In the genomic region with DNA sequence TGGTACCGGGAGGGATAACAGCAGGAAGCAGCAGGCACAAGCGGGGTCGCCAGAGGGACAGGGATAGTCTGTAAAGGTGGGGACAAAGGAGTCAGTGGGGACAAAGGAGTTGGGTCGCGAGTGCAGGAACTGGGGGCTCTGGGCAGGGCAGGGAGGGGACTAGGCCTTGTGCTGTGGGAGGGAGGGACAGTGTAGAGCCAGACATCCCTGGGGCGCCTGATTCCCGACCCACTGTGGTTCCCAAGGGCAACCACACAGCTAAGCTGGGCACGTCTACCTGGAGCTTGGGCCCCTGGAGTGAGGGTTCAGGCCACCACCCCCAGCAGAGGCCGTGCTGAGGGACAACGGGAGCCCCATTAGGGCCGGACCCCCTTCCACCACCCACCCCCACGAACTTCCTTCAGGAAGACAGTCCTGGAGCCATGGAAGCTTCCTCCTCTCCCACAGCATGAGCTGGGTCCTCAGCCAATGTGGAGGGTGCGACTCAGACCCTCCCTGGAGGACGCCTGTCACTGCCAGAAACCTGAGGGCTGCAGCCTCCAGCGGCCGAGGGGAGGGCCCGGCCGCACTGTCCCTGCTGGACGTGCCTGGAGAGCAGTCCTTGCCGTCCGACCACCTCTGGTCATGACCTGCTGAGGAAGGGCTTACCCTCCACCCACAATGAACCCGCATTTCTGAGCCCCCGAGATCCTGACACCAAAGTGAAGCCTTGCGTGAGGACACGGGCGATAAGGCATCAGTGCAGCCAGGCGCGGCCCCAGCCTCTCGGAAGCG, we compare ENCODE assay signal across 19 cellular contexts.
"Had no signal": no experiment of that assay in that cellular context is flagged by ENCODE, and none has a peak within 500 bp of the region (broad histone marks: within the 10 kb centered on the region; RNA-seq: fewer than 3 reads in every experiment).

No MANE protein-coding gene starts in this region.

- H3K27ac ChIP-seq: brain microvascular endothelial cell, gastrocnemius medialis, heart left ventricle, skin epidermis, tibial artery, uterus, WERI-Rb-1 had no signal

- H3K27ac Mint-ChIP-seq: activated naive CD8-positive, alpha-beta T cell treated with anti-CD3 and anti-CD28 coated beads, Interleukin-2, amount 10 ng/mL, durations not matched to agents 7 days and 5 days; naive B cell had no signal

- H3K27me3 Mint-ChIP-seq: activated naive CD8-positive, alpha-beta T cell treated with anti-CD3 and anti-CD28 coated beads, Interleukin-2, amount 10 ng/mL, durations not matched to agents 7 days and 5 days had no signal

- H3K4me3 Mint-ChIP-seq: activated naive CD8-positive, alpha-beta T cell treated with anti-CD3 and anti-CD28 coated beads, Interleukin-2, amount 10 ng/mL, durations not matched to agents 7 days and 5 days; naive B cell had no signal

- H3K4me1 ChIP-seq: gastrocnemius medialis, heart left ventricle, uterus had no signal

- DNase-seq: activated CD4-positive, alpha-beta T cell treated with anti-CD3 and anti-CD28 coated beads, Interleukin-2, amount 50 U/mL, for 48 hours; activated naive CD4-positive, alpha-beta T cell; activated naive CD8-positive, alpha-beta T cell treated with anti-CD3 and anti-CD28 coated beads, Interleukin-2, amount 10 ng/mL, durations not matched to agents 7 days and 5 days; brain microvascular endothelial cell; dermis blood vessel endothelial cell; gastrocnemius medialis; left colon; naive B cell; posterior cingulate gyrus; stimulated activated CD4-positive, alpha-beta T cell treated with anti-CD3 and anti-CD28 coated beads, Interleukin-4, amount 100 ng/mL, for 24 hours; stimulated activated naive CD4-positive, alpha-beta T cell; T-helper 1 cell; T1000; uterus; WERI-Rb-1 had no signal

- H3K9me3 Mint-ChIP-seq: activated naive CD8-positive, alpha-beta T cell treated with anti-CD3 and anti-CD28 coated beads, Interleukin-2, amount 10 ng/mL, durations not matched to agents 7 days and 5 days had no signal

- H3K4me1 Mint-ChIP-seq: activated naive CD8-positive, alpha-beta T cell treated with anti-CD3 and anti-CD28 coated beads, Interleukin-2, amount 10 ng/mL, durations not matched to agents 7 days and 5 days; naive B cell had no signal

- H3K9me3 ChIP-seq: gastrocnemius medialis, uterus had no signal

- H3K4me3 ChIP-seq: gastrocnemius medialis, heart left ventricle, skin epidermis, tibial artery, uterus had no signal

- H3K27me3 ChIP-seq: brain microvascular endothelial cell, gastrocnemius medialis, tibial artery, uterus had no signal

- H3K36me3 ChIP-seq: brain microvascular endothelial cell, gastrocnemius medialis, heart left ventricle, tibial artery, uterus, WERI-Rb-1 had no signal

- ATAC-seq: gastrocnemius medialis, heart left ventricle, left colon, right cardiac atrium had no signal

- H3K36me3 Mint-ChIP-seq: activated naive CD8-positive, alpha-beta T cell treated with anti-CD3 and anti-CD28 coated beads, Interleukin-2, amount 10 ng/mL, durations not matched to agents 7 days and 5 days had no signal
